In the genomic region with DNA sequence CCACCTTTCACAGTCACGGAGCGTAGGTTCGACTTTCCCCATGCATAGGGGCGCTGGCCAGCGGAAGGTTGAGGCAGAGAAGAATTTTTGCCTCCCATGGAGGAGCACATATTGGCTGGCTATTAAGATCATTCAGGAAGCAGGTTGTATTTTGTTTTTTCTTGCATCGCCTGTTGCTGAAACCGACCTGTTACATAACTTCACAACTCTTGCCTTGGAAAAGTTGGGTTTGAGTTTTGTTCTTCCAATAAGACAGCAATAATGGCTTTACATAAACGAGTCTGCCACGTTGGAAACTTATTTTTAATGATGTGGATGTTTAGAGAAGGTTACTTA, we compare ENCODE assay signal across 8 cellular contexts. TPM values are rescaled to one million over a fixed set of nuclear protein-coding genes. Genes with fewer than 3 reads are reported as not detected.
A peak's percentile ranks its signal among the peaks of the same experiment; 100 is the strongest.
DNase-seq lines count a peak whose midpoint lies in the region; ATAC-seq and TF ChIP-seq lines count a peak whose summit lies in the region.

No MANE protein-coding gene starts in this region.

- H3K4me3 Mint-ChIP-seq in activated naive CD4-positive, alpha-beta T cell treated with anti-CD3 and anti-CD28 coated beads, Interleukin-2, amount 50 U/mL, for 24 hours, result peak overlapping the region; percentile 88
- peak overlapping the region; percentile 96 for H3K4me3 Mint-ChIP-seq in activated naive CD8-positive, alpha-beta T cell
- H3K4me3 Mint-ChIP-seq in type B pancreatic cell, result peak overlapping the region; percentile 96

- peak; percentile 6 for ATAC-seq in left lung
- ATAC-seq in HG03139 (IDR thresholded peaks at IDR 0.05; ENCODE audit: unreplicated experiment), result no peak

- intact Hi-C loops in left lung (cut with DNase I), result no loop called here

- H3K36me3 Mint-ChIP-seq in activated naive CD4-positive, alpha-beta T cell treated with anti-CD3 and anti-CD28 coated beads, Interleukin-2, amount 50 U/mL, for 24 hours, result peaks cover 17% of the 10 kb centered on the region
- peaks cover 9% of the 10 kb centered on the region for H3K36me3 Mint-ChIP-seq in activated naive CD8-positive, alpha-beta T cell
- H3K36me3 Mint-ChIP-seq in type B pancreatic cell, result peaks cover 20% of the 10 kb centered on the region

- H3K27me3 ChIP-seq in left lung, result peaks cover 0 to 6% of the 10 kb centered on the region in 2 donors

- H3K36me3 ChIP-seq in left lung, result peaks cover 0 to 17% of the 10 kb centered on the region in 2 donors

- H3K9me3 Mint-ChIP-seq in activated naive CD4-positive, alpha-beta T cell treated with anti-CD3 and anti-CD28 coated beads, Interleukin-2, amount 50 U/mL, for 24 hours, result no peaks in the 10 kb centered on the region
- no peaks in the 10 kb centered on the region for H3K9me3 Mint-ChIP-seq in activated naive CD8-positive, alpha-beta T cell (ENCODE audit: low read depth)
- H3K9me3 Mint-ChIP-seq in type B pancreatic cell, result no peaks in the 10 kb centered on the region

- peaks cover 23 to 58% of the 10 kb centered on the region in 2 donors for H3K4me1 ChIP-seq in left lung

- DNase-seq in activated naive CD4-positive, alpha-beta T cell treated with anti-CD3 and anti-CD28 coated beads, Interleukin-2, amount 50 U/mL, for 16 hours, result no peak
- DNase-seq in left lung (no peak), type B pancreatic cell (ENCODE audit: extremely low spot score, unreplicated experiment) (no peak), NCI-H2029 treated with DMSO at 0.1 percent for 48 hours (lab: John Stamatoyannopoulos, UW) (no peak), OCI-M1 (lab: John Stamatoyannopoulos, UW) (no peak)

- peak overlapping the region; percentile 85 for H3K27ac ChIP-seq in left lung

- TF ChIP-seq CTCF in left lung (IDR thresholded peaks at IDR 0.05), result no peak
- no peak for TF ChIP-seq CTCF in type B pancreatic cell (conservative IDR thresholded peaks at IDR 0.05)

- H3K27me3 Mint-ChIP-seq in activated naive CD4-positive, alpha-beta T cell treated with anti-CD3 and anti-CD28 coated beads, Interleukin-2, amount 50 U/mL, for 24 hours, result no peaks in the 10 kb centered on the region
- H3K27me3 Mint-ChIP-seq in activated naive CD8-positive, alpha-beta T cell, result no peaks in the 10 kb centered on the region
- H3K27me3 Mint-ChIP-seq in type B pancreatic cell, result peaks cover 5% of the 10 kb centered on the region

- peak overlapping the region; percentile 96 for H3K27ac Mint-ChIP-seq in activated naive CD4-positive, alpha-beta T cell treated with anti-CD3 and anti-CD28 coated beads, Interleukin-2, amount 50 U/mL, for 24 hours
- H3K27ac Mint-ChIP-seq in activated naive CD8-positive, alpha-beta T cell, result peak overlapping the region; percentile 94
- peak overlapping the region; percentile 91 for H3K27ac Mint-ChIP-seq in type B pancreatic cell

- H3K4me3 ChIP-seq in left lung, result peak overlapping the region; percentile 88 to 93

- no peaks in the 10 kb centered on the region for H3K9me3 ChIP-seq in left lung

- H3K4me1 Mint-ChIP-seq in activated naive CD4-positive, alpha-beta T cell treated with anti-CD3 and anti-CD28 coated beads, Interleukin-2, amount 50 U/mL, for 24 hours, result peaks cover 50% of the 10 kb centered on the region
- H3K4me1 Mint-ChIP-seq in activated naive CD8-positive, alpha-beta T cell (ENCODE audit: low read depth), result peaks cover 43% of the 10 kb centered on the region
- peaks cover 41% of the 10 kb centered on the region for H3K4me1 Mint-ChIP-seq in type B pancreatic cell (ENCODE audit: unreplicated experiment)

RNA-seq across cellular contexts. Expression of gene UPF1, which starts 1.4 kb away (rescaled TPM):
- total RNA-seq in left lung (10 to 100 TPM; 66.9 to 80.9 TPM), type B pancreatic cell (ENCODE audit: low replicate concordance) (72.1 and 76.5 TPM in 2 replicates)

RNA-seq across cellular contexts. Expression of gene COMP, which starts 42.0 kb away (rescaled TPM):
- total RNA-seq in left lung (10 to 100 TPM in 1 of 2 donors, 1 to 10 TPM in 1; 1.9 to 47.7 TPM), type B pancreatic cell (ENCODE audit: low replicate concordance) (0.12 and 0.43 TPM in 2 replicates)
